Comparison of ENCODE assay signal across 9 cellular contexts in genomic region chr5:43020294-43020711, GRCh38. TPM values are rescaled to one million over a fixed set of nuclear protein-coding genes. Genes with fewer than 3 reads are reported as not detected.
A peak's percentile ranks its signal among the peaks of the same experiment; 100 is the strongest.
DNase-seq lines count a peak whose midpoint lies in the region; ATAC-seq and TF ChIP-seq lines count a peak whose summit lies in the region.
"Had no signal": no experiment of that assay in that cellular context is flagged by ENCODE, and none has a peak within 500 bp of the region (broad histone marks: within the 10 kb centered on the region; RNA-seq: fewer than 3 reads in every experiment).

No MANE protein-coding gene starts in this region.

- H3K23me2 ChIP-seq in H9 (ENCODE audit: insufficient read length, low read depth, low read length, poor library complexity, severe bottlenecking): peaks cover 12% of the 10 kb centered on the region

- no peaks in the 10 kb centered on the region for H3K36me3 Mint-ChIP-seq in H9 (ENCODE audit: insufficient read depth in 1 of 3, low read depth in 3 of 3)
- no peaks in the 10 kb centered on the region for H3K36me3 Mint-ChIP-seq in activated naive CD4-positive, alpha-beta T cell treated with anti-CD3 and anti-CD28 coated beads, Interleukin-2, amount 50 U/mL, for 24 hours

- no CpG with 5 or more reads among the region's 14 CpGs for WGBS in H9 (ENCODE audit: extremely low coverage, insufficient read length, low lambda C conversion rate)

- no peak overlapping the region for H3K23ac ChIP-seq in H9 (ENCODE audit: insufficient read length, low read depth, low read length)

- peaks cover 98% of the 10 kb centered on the region for H3K27me3 Mint-ChIP-seq in H9 (ENCODE audit: low read depth)
- H3K27me3 Mint-ChIP-seq in activated naive CD4-positive, alpha-beta T cell treated with anti-CD3 and anti-CD28 coated beads, Interleukin-2, amount 50 U/mL, for 24 hours: no peaks in the 10 kb centered on the region

- H3T11ph ChIP-seq in H9 (ENCODE audit: low read length): no peak overlapping the region

- H3K27ac ChIP-seq in H9 (ENCODE audit: insufficient read length, low read depth, low read length): no peak overlapping the region
- peak overlapping the region; percentile 71 for H3K27ac ChIP-seq in subcutaneous abdominal adipose tissue (ENCODE audit: low read depth, low read length)
- H3K27ac ChIP-seq: C4-2B had no signal

- no peak overlapping the region for H2BK120ac ChIP-seq in H9 (ENCODE audit: low read depth, low read length, poor library complexity, severe bottlenecking)

- H3K4ac ChIP-seq in H9 (ENCODE audit: low read depth, low read length): no peak overlapping the region

- no peaks in the 10 kb centered on the region for H4K20me1 ChIP-seq in H9 (ENCODE audit: control insufficient read depth, insufficient read depth, insufficient read length)

- peaks cover 64% of the 10 kb centered on the region; the same call in 1 of the 2 replicates for H3K27me3 ChIP-seq in H9 (ENCODE audit: insufficient read depth, low read length)
- peaks cover 0 to 2% (median 0%) of the 10 kb centered on the region in 5 donors for H3K27me3 ChIP-seq in subcutaneous abdominal adipose tissue (ENCODE audit: control insufficient read depth in 5 of 5, insufficient read depth in 4 of 5, low read length in 5 of 5)

- no peak overlapping the region for H3K56ac ChIP-seq in H9 (ENCODE audit: insufficient read length, low read depth, low read length)

- H3K14ac ChIP-seq in H9 (ENCODE audit: insufficient read depth, low read length): no peak overlapping the region

- no peak overlapping the region for H3K27ac Mint-ChIP-seq in H9
- peak overlapping the region; percentile 94 for H3K27ac Mint-ChIP-seq in activated naive CD4-positive, alpha-beta T cell treated with anti-CD3 and anti-CD28 coated beads, Interleukin-2, amount 50 U/mL, for 24 hours

- peaks cover 37 to 45% of the 10 kb centered on the region in 2 experiments for H3K4me1 Mint-ChIP-seq in H9
- peaks cover 31% of the 10 kb centered on the region for H3K4me1 Mint-ChIP-seq in activated naive CD4-positive, alpha-beta T cell treated with anti-CD3 and anti-CD28 coated beads, Interleukin-2, amount 50 U/mL, for 24 hours

- no peaks in the 10 kb centered on the region for H3K79me2 ChIP-seq in H9 (ENCODE audit: insufficient read depth, low read length)

- H4K8ac ChIP-seq in H9 (replicated peaks; ENCODE audit: insufficient read length, low read depth, low read length): no peak overlapping the region

- intact Hi-C loops in left colon (cut with DNase I, micrococcal nuclease): no loop called here

- DNase-seq in NCI-H1417 (lab: John Stamatoyannopoulos, UW): peak; percentile 73 to 92 (median 90)
- no peak for DNase-seq in NCI-H1417 treated with DMSO at 0.1 percent for 48 hours (lab: John Stamatoyannopoulos, UW)
- DNase-seq in H9: peak; percentile 52
- peak; percentile 92 for DNase-seq in NCI-H1092 treated with DMSO at 0.1 percent for 48 hours (lab: John Stamatoyannopoulos, UW)
- DNase-seq in left colon: peak in 1 of 2 donors; percentile 43
- no peak for DNase-seq in NCI-H226

- H3K9ac ChIP-seq in H9 (ENCODE audit: extremely low read depth, insufficient read length, low read length) (no peak overlapping the region), subcutaneous abdominal adipose tissue (ENCODE audit: low read length in 5 of 5) (peak overlapping the region in 3 of 5 donors; percentile 66 to 82 (median 81))

- no peak overlapping the region for H4K5ac ChIP-seq in H9 (ENCODE audit: insufficient read length, low read depth, low read length)

- H3K4me3 Mint-ChIP-seq in H9: no peak overlapping the region; a peak in 2 of 5 replicates
- H3K4me3 Mint-ChIP-seq in activated naive CD4-positive, alpha-beta T cell treated with anti-CD3 and anti-CD28 coated beads, Interleukin-2, amount 50 U/mL, for 24 hours: peak overlapping the region; percentile 99

- peaks cover 0 to 6% of the 10 kb centered on the region in 2 experiments; a peak in 3 of 5 replicates for H3K9me3 Mint-ChIP-seq in H9
- H3K9me3 Mint-ChIP-seq in activated naive CD4-positive, alpha-beta T cell treated with anti-CD3 and anti-CD28 coated beads, Interleukin-2, amount 50 U/mL, for 24 hours: no peaks in the 10 kb centered on the region

- no peak overlapping the region for H4K91ac ChIP-seq in H9 (ENCODE audit: insufficient read length, low read depth, low read length)

- H2BK12ac ChIP-seq in H9 (ENCODE audit: insufficient read length, low read depth, low read length): no peak overlapping the region

- H3K9me3 ChIP-seq in H9 (ENCODE audit: control insufficient read depth, low read depth, low read length): no peaks in the 10 kb centered on the region
- H3K9me3 ChIP-seq in subcutaneous abdominal adipose tissue (ENCODE audit: control insufficient read depth in 5 of 5, low read length in 5 of 5): no peaks in the 10 kb centered on the region

- peak overlapping the region; percentile 2 for H3K4me2 ChIP-seq in H9 (ENCODE audit: insufficient read depth, insufficient read length, low read length)

- H3K36me3 ChIP-seq in subcutaneous abdominal adipose tissue (ENCODE audit: control insufficient read depth in 5 of 5, insufficient read depth in 5 of 5, low read length in 5 of 5): no peaks in the 10 kb centered on the region

- peak; percentile 23; the same call in 1 of the 3 replicates for TF ChIP-seq CTCF in H9 (conservative IDR thresholded peaks at IDR 0.05)

- no peak overlapping the region for H2BK5ac ChIP-seq in H9 (ENCODE audit: insufficient read length, low read length)

- H2AK5ac ChIP-seq in H9 (ENCODE audit: insufficient read length, low read length): no peak overlapping the region

- ATAC-seq in left colon: peak; percentile 21

- no peaks in the 10 kb centered on the region for H3K79me1 ChIP-seq in H9 (ENCODE audit: insufficient read depth, low read depth, low read length, poor library complexity, severe bottlenecking)

- H3K4me1 ChIP-seq in H9 (ENCODE audit: insufficient read depth, low read length) (peaks cover 9% of the 10 kb centered on the region), subcutaneous abdominal adipose tissue (ENCODE audit: control insufficient read depth in 5 of 5, insufficient read depth in 5 of 5, low read length in 5 of 5) (peaks cover 8 to 38% (median 20%) of the 10 kb centered on the region in 5 donors)

- no peak overlapping the region for H2AFZ ChIP-seq in H9 (ENCODE audit: low read length)

- no peak overlapping the region for H2BK20ac ChIP-seq in H9 (ENCODE audit: low read depth, low read length, poor library complexity, severe bottlenecking)

- H3K4me3 ChIP-seq in subcutaneous abdominal adipose tissue (ENCODE audit: low read depth in 1 of 5, low read length in 5 of 5): peak overlapping the region; percentile 70 to 92 (median 86)

- H2BK15ac ChIP-seq in H9 (ENCODE audit: low read depth, low read length): no peak overlapping the region

- H3K18ac ChIP-seq in H9 (ENCODE audit: insufficient read length, low read depth, low read length): no peak overlapping the region

RNA-seq across cellular contexts. Expression of gene ANXA2R, which starts 19.8 kb away (rescaled TPM):
- total RNA-seq in H9 (2021): 0.20 and 0.22 TPM in 2 replicates
- total RNA-seq in left colon: 1 to 10 TPM; 1.0 to 1.3 TPM

Comparison
In these comparisons a context has a peak if more than half of its experiments do, and no peak if none do; other contexts are left out.
1. DNase-seq: peak in NCI-H1417 (3 of 3), H9 (single experiment) and NCI-H1092 treated with DMSO at 0.1 percent for 48 hours (single experiment); none in NCI-H1417 treated with DMSO at 0.1 percent for 48 hours (single experiment) and NCI-H226 (single experiment).